8 cellular contexts compared by ENCODE assay signal in genomic region chr13:106499905-106500304, GRCh38. TPM values are rescaled to one million over a fixed set of nuclear protein-coding genes. Genes with fewer than 3 reads are reported as not detected.
A peak's percentile ranks its signal among the peaks of the same experiment; 100 is the strongest.
DNase-seq lines count a peak whose midpoint lies in the region; ATAC-seq and TF ChIP-seq lines count a peak whose summit lies in the region.

No MANE protein-coding gene starts in this region.

- WGBS in mesenchymal stem cell: 87% methylated on average over 3 of the region's 4 CpGs

- no peak overlapping the region for H2BK15ac ChIP-seq in mesenchymal stem cell (ENCODE audit: low read depth, poor library complexity, severe bottlenecking)

- peaks cover 21% of the 10 kb centered on the region for H3K79me1 ChIP-seq in mesenchymal stem cell (replicated peaks; ENCODE audit: low read length, poor library complexity, severe bottlenecking)

- H3K4me3 ChIP-seq in ascending aorta (peak overlapping the region in 1 of 2 donors; percentile 50), stomach smooth muscle (ENCODE audit: low read length in 2 of 2) (no peak overlapping the region), mesenchymal stem cell (ENCODE audit: insufficient read depth in 1 of 2, low read depth in 1 of 2, low read length in 2 of 2) (no peak overlapping the region)

- DNase-seq in NCI-H510A treated with DMSO at 0.1 percent for 48 hours (lab: John Stamatoyannopoulos, UW) (peak; percentile 42), NCI-H510A (lab: John Stamatoyannopoulos, UW) (no peak), ascending aorta (ENCODE audit: low spot score in 2 of 2) (no peak), mesenchymal stem cell (no peak)

- H3K36me3 ChIP-seq in ascending aorta (no peaks in the 10 kb centered on the region), stomach smooth muscle (ENCODE audit: control insufficient read depth in 2 of 2, insufficient read depth in 2 of 2, low read length in 2 of 2) (no peaks in the 10 kb centered on the region), mesenchymal stem cell (ENCODE audit: control insufficient read depth in 1 of 2, insufficient read depth in 2 of 2, low read depth in 1 of 2, low read length in 2 of 2) (peaks cover 0 to 3% of the 10 kb centered on the region in 2 experiments)

- no peak overlapping the region for H3K9ac ChIP-seq in stomach smooth muscle (ENCODE audit: low read length in 2 of 2)
- H3K9ac ChIP-seq in mesenchymal stem cell (ENCODE audit: low read length): no peak overlapping the region

- H4K8ac ChIP-seq in mesenchymal stem cell (ENCODE audit: low read length): no peak overlapping the region

- H2BK12ac ChIP-seq in mesenchymal stem cell (ENCODE audit: low read length in 2 of 2): no peak overlapping the region

- no peak overlapping the region for H3K14ac ChIP-seq in mesenchymal stem cell (ENCODE audit: low read length in 2 of 2)

- H3K4me1 ChIP-seq in ascending aorta (peaks cover 18 to 19% of the 10 kb centered on the region in 2 donors), stomach smooth muscle (ENCODE audit: control insufficient read depth, insufficient read depth, low read length) (peaks cover 14% of the 10 kb centered on the region), mesenchymal stem cell (ENCODE audit: control insufficient read depth, insufficient read depth, low read depth, low read length) (peaks cover 3% of the 10 kb centered on the region)

- no peak overlapping the region for H2AFZ ChIP-seq in mesenchymal stem cell (ENCODE audit: low read depth, low read length)

- intact Hi-C loops in ascending aorta (cut with DNase I): loop anchor here (10.0 kb wide), 1 partner anchor 125 kb away; no protein-coding TSS in a partner anchor

- no peak overlapping the region for H3K4me2 ChIP-seq in mesenchymal stem cell (ENCODE audit: low read length, poor library complexity, severe bottlenecking)

- H3K27ac ChIP-seq in ascending aorta (peak overlapping the region; percentile 47 to 75), stomach smooth muscle (ENCODE audit: low read length) (peak overlapping the region; percentile 38), mesenchymal stem cell (ENCODE audit: low read length, poor library complexity, severe bottlenecking) (no peak overlapping the region)

- H3K27me3 ChIP-seq in ascending aorta (no peaks in the 10 kb centered on the region), stomach smooth muscle (ENCODE audit: control insufficient read depth in 1 of 2, insufficient read depth in 2 of 2, low read length in 2 of 2) (no peaks in the 10 kb centered on the region), mesenchymal stem cell (ENCODE audit: control insufficient read depth in 1 of 2, insufficient read depth in 1 of 2, low read length in 2 of 2) (peaks cover 0 to 2% of the 10 kb centered on the region in 2 experiments)

- TF ChIP-seq CTCF in ascending aorta (IDR thresholded peaks at IDR 0.05): no peak

- no peak overlapping the region for H3K4ac ChIP-seq in mesenchymal stem cell (ENCODE audit: low read depth in 1 of 2, low read length in 2 of 2)

- no peak overlapping the region for H2BK5ac ChIP-seq in mesenchymal stem cell (ENCODE audit: low read depth, low read length, poor library complexity, severe bottlenecking)

- no peak overlapping the region for H4K91ac ChIP-seq in mesenchymal stem cell (ENCODE audit: low read length)

- no peak overlapping the region for H3K23ac ChIP-seq in mesenchymal stem cell (ENCODE audit: low read length in 2 of 2)

- H2AK5ac ChIP-seq in mesenchymal stem cell (ENCODE audit: low read length, severe bottlenecking): no peak overlapping the region

- no peak overlapping the region for H2BK120ac ChIP-seq in mesenchymal stem cell (ENCODE audit: low read depth, low read length)

- H3K9me3 ChIP-seq in ascending aorta (no peaks in the 10 kb centered on the region), stomach smooth muscle (ENCODE audit: control insufficient read depth in 2 of 2, low read length in 2 of 2) (no peaks in the 10 kb centered on the region), mesenchymal stem cell (ENCODE audit: control insufficient read depth, low read length) (no peaks in the 10 kb centered on the region)

- ATAC-seq in HG03558 (IDR thresholded peaks at IDR 0.05; ENCODE audit: extremely low read depth, unreplicated experiment) (peak; percentile 64), HG02970 (IDR thresholded peaks at IDR 0.05; ENCODE audit: low FRiP score, unreplicated experiment) (no peak), HG02870 (IDR thresholded peaks at IDR 0.05; ENCODE audit: unreplicated experiment) (no peak)

- H3K18ac ChIP-seq in mesenchymal stem cell (ENCODE audit: low read depth in 1 of 2, low read length in 2 of 2): no peak overlapping the region

RNA-seq across cellular contexts. Expression of gene EFNB2, which starts 35.6 kb away (rescaled TPM):
- total RNA-seq in ascending aorta: 38.0 TPM
- 12.2 TPM for polyA plus RNA-seq in mesenchymal stem cell (2013, experiment 1 of 2)
- polyA plus RNA-seq in mesenchymal stem cell (2013, experiment 2 of 2): 12.9 TPM
